In genomic region chr5:42502613-42503470, GRCh38 we compare ENCODE assay signal across 17 cellular contexts.
DNase-seq lines count a peak whose midpoint lies in the region; ATAC-seq, FAIRE-seq and TF ChIP-seq lines count a peak whose summit lies in the region.
"Had no signal": no experiment of that assay in that cellular context is flagged by ENCODE, and none has a peak within 500 bp of the region (broad histone marks: within the 10 kb centered on the region; RNA-seq: fewer than 3 reads in every experiment).

No MANE protein-coding gene starts in this region.

- H4K12ac ChIP-seq in trophoblast cell (ENCODE audit: low read depth, low read length) = no peak overlapping the region

- no peak overlapping the region for H2AK5ac ChIP-seq in trophoblast cell (ENCODE audit: low read length)

- H3K36me3 Mint-ChIP-seq in activated CD8-positive, alpha-beta T cell treated with anti-CD3 and anti-CD28 coated beads, Interleukin-2, amount 10 ng/mL, durations not matched to agents 7 days and 5 days (ENCODE audit: low read depth) = no peaks in the 10 kb centered on the region

- TF ChIP-seq RAD21 in liver (IDR thresholded peaks at IDR 0.05) = no peak
- TF ChIP-seq RAD21 in HepG2 (CRISPR knock-in tag; IDR thresholded peaks at IDR 0.05) = no peak

- intact Hi-C loops in HepG2 (cut with micrococcal nuclease; ENCODE audit: unreplicated experiment) = no loop called here
- intact Hi-C loops in vagina (cut with DNase I) = no loop called here

- H3K79me2 ChIP-seq in HepG2 (ENCODE audit: insufficient read depth, low read length) = no peaks in the 10 kb centered on the region
- H3K79me2 ChIP-seq in trophoblast cell (ENCODE audit: control insufficient read depth, insufficient read depth, low read length, poor library complexity) = no peaks in the 10 kb centered on the region

- no peaks in the 10 kb centered on the region for H3K9me3 ChIP-seq in liver (ENCODE audit: control insufficient read depth in 4 of 4, low read length in 3 of 4)
- no peaks in the 10 kb centered on the region for H3K9me3 ChIP-seq in HepG2 (ENCODE audit: low read length)
- H3K9me3 ChIP-seq in trophoblast cell (ENCODE audit: insufficient read depth, low read depth, low read length) = no peaks in the 10 kb centered on the region
- no peaks in the 10 kb centered on the region for H3K9me3 ChIP-seq in vagina

- no peak overlapping the region for H3K4me3 ChIP-seq in liver (ENCODE audit: low read depth in 1 of 3, low read length in 3 of 3)
- H3K4me3 ChIP-seq in HepG2 (replicated peaks in 1 of 3; ENCODE audit: insufficient read depth in 1 of 3, low read depth in 2 of 3, low read length in 3 of 3) = no peak overlapping the region
- no peak overlapping the region for H3K4me3 ChIP-seq in trophoblast cell (ENCODE audit: low read depth, low read length)
- H3K4me3 ChIP-seq in vagina = no peak overlapping the region

- H3K9ac ChIP-seq in liver (ENCODE audit: low read depth in 1 of 2, low read length in 2 of 2) (no peak overlapping the region), HepG2 (ENCODE audit: insufficient read depth, low read depth, low read length) (no peak overlapping the region), trophoblast cell (ENCODE audit: low read length) (no peak overlapping the region)

- peak overlapping the region; percentile 20 to 39 for H3K27ac ChIP-seq in liver (ENCODE audit: low read depth in 1 of 2, low read length in 2 of 2)
- no peak overlapping the region for H3K27ac ChIP-seq in HepG2 (ENCODE audit: extremely low read length, insufficient read depth, low read length)
- H3K27ac ChIP-seq in trophoblast cell (ENCODE audit: low read depth, low read length) = no peak overlapping the region
- peak overlapping the region; percentile 28 for H3K27ac ChIP-seq in vagina

- POLR2A ChIA-PET in HepG2 (lab: Yijun Ruan, JAX) = no interaction called here
- POLR2A ChIA-PET in activated CD8-positive, alpha-beta T cell treated with anti-CD3 and anti-CD28 coated beads, Interleukin-2, amount 10 ng/mL, durations not matched to agents 7 days and 5 days (lab: Charles Lee) = no interaction called here

- H3K27me3 Mint-ChIP-seq in activated CD8-positive, alpha-beta T cell treated with anti-CD3 and anti-CD28 coated beads, Interleukin-2, amount 10 ng/mL, durations not matched to agents 7 days and 5 days (ENCODE audit: low read depth) = no peaks in the 10 kb centered on the region

- 83% methylated on average over 2 of the region's 2 CpGs for WGBS in liver
- WGBS in HepG2 (ENCODE audit: low lambda C conversion rate) = 12% methylated on average over 2 of the region's 2 CpGs
- no CpG with 5 or more reads among the region's 2 CpGs for WGBS in trophoblast cell (ENCODE audit: extremely low coverage, insufficient coverage, insufficient read length)

- no peaks in the 10 kb centered on the region for H3K79me1 ChIP-seq in trophoblast cell (ENCODE audit: low read length)

- H2BK12ac ChIP-seq in trophoblast cell (ENCODE audit: low read length) = no peak overlapping the region

- H3K4me1 ChIP-seq in liver (ENCODE audit: control insufficient read depth in 4 of 4, insufficient read depth in 4 of 4, low read length in 3 of 4) (peaks cover 0 to 59% (median 36%) of the 10 kb centered on the region in 4 donors), HepG2 (ENCODE audit: insufficient read depth, low read length) (no peaks in the 10 kb centered on the region), trophoblast cell (ENCODE audit: control insufficient read depth in 1 of 2, insufficient read depth in 2 of 2, low read length in 2 of 2) (peaks cover 5 to 7% of the 10 kb centered on the region in 2 experiments), vagina (peaks cover 38% of the 10 kb centered on the region)

- TF ChIP-seq EP300 in HepG2 (IDR thresholded peaks at IDR 0.05; ENCODE audit: low read depth in 2 of 2, low read length in 2 of 2) (no peak), HepG2 (CRISPR knock-in tag; IDR thresholded peaks at IDR 0.05; ENCODE audit: borderline replicate concordance) (no peak)

- H4K20me1 ChIP-seq in HepG2 (ENCODE audit: insufficient read depth, low read length) = no peaks in the 10 kb centered on the region

- no peak overlapping the region for H3K23ac ChIP-seq in trophoblast cell (ENCODE audit: low read length)

- no peak for TF ChIP-seq CTCF in liver (IDR thresholded peaks at IDR 0.05; ENCODE audit: low read depth, low read length, missing input control)
- no peak for TF ChIP-seq CTCF in HepG2 (CRISPR knock-in tag; IDR thresholded peaks at IDR 0.05)
- TF ChIP-seq CTCF in vagina (IDR thresholded peaks at IDR 0.05) = no peak

- H3K36me3 ChIP-seq in liver (ENCODE audit: control insufficient read depth in 4 of 4, insufficient read depth in 3 of 4, low read depth in 1 of 4, low read length in 3 of 4) = peaks cover 0 to 3% (median 0%) of the 10 kb centered on the region in 4 donors
- no peaks in the 10 kb centered on the region for H3K36me3 ChIP-seq in HepG2 (replicated peaks in 1 of 2; ENCODE audit: control insufficient read depth in 1 of 2, insufficient read depth in 2 of 2, low read length in 2 of 2)
- no peaks in the 10 kb centered on the region for H3K36me3 ChIP-seq in trophoblast cell (ENCODE audit: control insufficient read depth in 1 of 2, insufficient read depth in 2 of 2, low read length in 2 of 2)
- H3K36me3 ChIP-seq in vagina = no peaks in the 10 kb centered on the region

- TF ChIP-seq POLR2A in HepG2 (IDR thresholded peaks at IDR 0.05; ENCODE audit: insufficient read depth in 1 of 2, low read depth in 2 of 2, low read length in 2 of 2) = no peak
- no peak for TF ChIP-seq POLR2A in vagina (IDR thresholded peaks at IDR 0.05)
- TF ChIP-seq POLR2A in erythroblast (IDR thresholded peaks at IDR 0.05; ENCODE audit: low read length) = no peak

- FAIRE-seq in HepG2 (lab: Jason Lieb, UNC) = no peak
- FAIRE-seq: H54 had no signal

- no peak overlapping the region for H4K8ac ChIP-seq in trophoblast cell (ENCODE audit: low read depth, low read length)

- no peak overlapping the region for H2BK120ac ChIP-seq in trophoblast cell (ENCODE audit: insufficient read depth, low read length, poor library complexity)

- no peak overlapping the region for H3K4me3 Mint-ChIP-seq in activated CD8-positive, alpha-beta T cell treated with anti-CD3 and anti-CD28 coated beads, Interleukin-2, amount 10 ng/mL, durations not matched to agents 7 days and 5 days

- no peak overlapping the region for H3K14ac ChIP-seq in trophoblast cell (ENCODE audit: low read length)

- BruUV-seq in HepG2 (replicated peaks; lab: Mats Ljungman, UMichigan) = no TSS peak

- H2AFZ ChIP-seq in HepG2 (ENCODE audit: low read length) (no peak overlapping the region), trophoblast cell (ENCODE audit: insufficient read depth, low read length, poor library complexity) (no peak overlapping the region)

- in situ Hi-C loops in HepG2 (cut with HindIII; ENCODE audit: extremely low pct_ligation_motif_present, low pct_unique_long_range_greater_than_20kb) = no loop called here

- DNase-seq in HepG2 (ENCODE audit: low spot score) = no peak
- DNase-seq in trophoblast cell = peak in 1 of 2 donors; percentile 37
- DNase-seq in vagina (ENCODE audit: extremely low spot score in 2 of 2) = no peak
- DNase-seq in activated CD8-positive, alpha-beta T cell treated with anti-CD3 and anti-CD28 coated beads, Interleukin-2, amount 10 ng/mL, durations not matched to agents 7 days and 5 days = no peak
- DNase-seq in erythroblast (lab: John Stamatoyannopoulos, UW) = no peak
- DNase-seq in hypothalamus (lab: John Stamatoyannopoulos, UW) = no peak
- DNase-seq: 8988T, C1 segment of cervical spinal cord, IMR-90, Kasumi-1, NCI-H1417 treated with DMSO at 0.1 percent for 48 hours, NCI-H2029, NCI-H2171 treated with DMSO at 0.1 percent for 48 hours, NCI-H524 had no signal

- H3K4ac ChIP-seq in trophoblast cell (ENCODE audit: low read depth, low read length) = no peak overlapping the region

- peak overlapping the region; percentile 49 for H2BK5ac ChIP-seq in trophoblast cell (ENCODE audit: low read depth, low read length, poor library complexity)

- CTCF ChIA-PET in HepG2 (lab: Yijun Ruan, JAX; ENCODE audit: low intra/inter-chr PET ratio, low total read pairs) = no interaction called here
- CTCF ChIA-PET in activated CD8-positive, alpha-beta T cell treated with anti-CD3 and anti-CD28 coated beads, Interleukin-2, amount 10 ng/mL, durations not matched to agents 7 days and 5 days (lab: Charles Lee) = no interaction called here

- no peaks in the 10 kb centered on the region for H3K9me3 Mint-ChIP-seq in activated CD8-positive, alpha-beta T cell treated with anti-CD3 and anti-CD28 coated beads, Interleukin-2, amount 10 ng/mL, durations not matched to agents 7 days and 5 days (ENCODE audit: insufficient read depth)

- no peak overlapping the region for H4K91ac ChIP-seq in trophoblast cell (ENCODE audit: low read depth, low read length)

- H3K4me1 Mint-ChIP-seq in activated CD8-positive, alpha-beta T cell treated with anti-CD3 and anti-CD28 coated beads, Interleukin-2, amount 10 ng/mL, durations not matched to agents 7 days and 5 days (ENCODE audit: low read depth) = no peaks in the 10 kb centered on the region

- ATAC-seq in HepG2 = no peak
- ATAC-seq in esophagus mucosa = peak; percentile 59
- ATAC-seq in activated CD8-positive, alpha-beta T cell treated with anti-CD3 and anti-CD28 coated beads, Interleukin-2, amount 10 ng/mL, durations not matched to agents 7 days and 5 days = no peak

- no peak overlapping the region for H3K27ac Mint-ChIP-seq in activated CD8-positive, alpha-beta T cell treated with anti-CD3 and anti-CD28 coated beads, Interleukin-2, amount 10 ng/mL, durations not matched to agents 7 days and 5 days

- H3K4me2 ChIP-seq in HepG2 (ENCODE audit: low read depth, low read length) = no peak overlapping the region
- no peak overlapping the region for H3K4me2 ChIP-seq in trophoblast cell (ENCODE audit: low read length)

- no peaks in the 10 kb centered on the region for H3K27me3 ChIP-seq in liver (ENCODE audit: control insufficient read depth in 4 of 4, insufficient read depth in 4 of 4, low read length in 3 of 4)
- H3K27me3 ChIP-seq in HepG2 (ENCODE audit: control insufficient read depth in 1 of 2, insufficient read depth in 2 of 2, low read length in 2 of 2) = no peaks in the 10 kb centered on the region
- no peaks in the 10 kb centered on the region for H3K27me3 ChIP-seq in trophoblast cell (ENCODE audit: insufficient read depth, low read length)
- no peaks in the 10 kb centered on the region for H3K27me3 ChIP-seq in vagina

- H3K18ac ChIP-seq in trophoblast cell (ENCODE audit: low read length) = no peak overlapping the region

Comparison
In these comparisons a context has a peak if more than half of its experiments do, and no peak if none do; other contexts are left out.
1. H3K27ac ChIP-seq: peak in liver (2 of 2) and vagina (single experiment); none in HepG2 (single experiment) and trophoblast cell (single experiment).